In genomic region chr1:215243275-215244054, GRCh38 we compare ENCODE assay signal across 25 cellular contexts.
"Had no signal": no experiment of that assay in that cellular context is flagged by ENCODE, and none has a peak within 500 bp of the region (broad histone marks: within the 10 kb centered on the region; RNA-seq: fewer than 3 reads in every experiment).

No MANE protein-coding gene starts in this region.

- H3K4me3 ChIP-seq: colonic mucosa, gastrocnemius medialis, left lung, mucosa of descending colon, neural progenitor cell, psoas muscle, skin epidermis, suprapubic skin had no signal

- H3K4me1 ChIP-seq: colonic mucosa, gastrocnemius medialis, left lung, neural progenitor cell, psoas muscle, suprapubic skin had no signal

- ATAC-seq: activated CD8-positive, alpha-beta T cell treated with anti-CD3 and anti-CD28 coated beads, Interleukin-2, amount 10 ng/mL, durations not matched to agents 7 days and 5 days; activated naive CD8-positive, alpha-beta T cell treated with anti-CD3 and anti-CD28 coated beads, Interleukin-2, amount 50 U/mL, for 24 hours; activated T-cell treated with anti-CD3 and anti-CD28 coated beads, Interleukin-2, amount 50 U/mL, for 4 hours; gastrocnemius medialis; left lung; mucosa of descending colon; naive thymus-derived CD4-positive, alpha-beta T cell; psoas muscle; right cardiac atrium; stimulated activated naive CD8-positive, alpha-beta T cell treated with anti-CD3 and anti-CD28 coated beads, Interleukin-15, amount 100 ng/mL, for 72 hours had no signal

- H3K9ac ChIP-seq: neural progenitor cell had no signal

- H3K36me3 ChIP-seq: colonic mucosa, gastrocnemius medialis, left lung, neural progenitor cell, suprapubic skin had no signal

- H3K36me3 Mint-ChIP-seq: activated naive CD4-positive, alpha-beta T cell treated with anti-CD3 and anti-CD28 coated beads, Interleukin-2, amount 10 ng/mL, durations not matched to agents 7 days and 5 days; naive thymus-derived CD4-positive, alpha-beta T cell; neural progenitor cell had no signal

- H3K27ac ChIP-seq: colonic mucosa, gastrocnemius medialis, left lung, neural progenitor cell, psoas muscle, skin epidermis, suprapubic skin had no signal

- H3K9me3 Mint-ChIP-seq: activated CD4-positive, alpha-beta T cell treated with anti-CD3 and anti-CD28 coated beads, Interleukin-2, amount 10 ng/mL, durations not matched to agents 7 days and 5 days; activated naive CD4-positive, alpha-beta T cell treated with anti-CD3 and anti-CD28 coated beads, Interleukin-2, amount 10 ng/mL, durations not matched to agents 7 days and 5 days; neural progenitor cell; stimulated activated naive CD8-positive, alpha-beta T cell treated with anti-CD3 and anti-CD28 coated beads, Interleukin-15, amount 100 ng/mL, for 72 hours had no signal

- H3K27ac Mint-ChIP-seq: activated CD4-positive, alpha-beta T cell treated with anti-CD3 and anti-CD28 coated beads, Interleukin-2, amount 10 ng/mL, durations not matched to agents 7 days and 5 days; activated CD8-positive, alpha-beta T cell treated with anti-CD3 and anti-CD28 coated beads, Interleukin-2, amount 10 ng/mL, durations not matched to agents 7 days and 5 days; activated naive CD4-positive, alpha-beta T cell treated with anti-CD3 and anti-CD28 coated beads, Interleukin-2, amount 10 ng/mL, durations not matched to agents 7 days and 5 days; activated naive CD8-positive, alpha-beta T cell treated with anti-CD3 and anti-CD28 coated beads, Interleukin-2, amount 50 U/mL, for 24 hours; naive thymus-derived CD4-positive, alpha-beta T cell; neural progenitor cell; stimulated activated naive CD8-positive, alpha-beta T cell treated with anti-CD3 and anti-CD28 coated beads, Interleukin-15, amount 100 ng/mL, for 72 hours had no signal

- H3K4me1 Mint-ChIP-seq: activated CD4-positive, alpha-beta T cell treated with anti-CD3 and anti-CD28 coated beads, Interleukin-2, amount 10 ng/mL, durations not matched to agents 7 days and 5 days; activated naive CD4-positive, alpha-beta T cell treated with anti-CD3 and anti-CD28 coated beads, Interleukin-2, amount 10 ng/mL, durations not matched to agents 7 days and 5 days; activated naive CD8-positive, alpha-beta T cell treated with anti-CD3 and anti-CD28 coated beads, Interleukin-2, amount 50 U/mL, for 24 hours; central memory CD8-positive, alpha-beta T cell; naive thymus-derived CD4-positive, alpha-beta T cell; neural progenitor cell; stimulated activated naive CD8-positive, alpha-beta T cell treated with anti-CD3 and anti-CD28 coated beads, Interleukin-15, amount 100 ng/mL, for 72 hours had no signal

- H3K4me2 ChIP-seq: neural progenitor cell had no signal

- H3K27me3 ChIP-seq: colonic mucosa, gastrocnemius medialis, left lung, neural progenitor cell, suprapubic skin had no signal

- DNase-seq: activated CD4-positive, alpha-beta T cell treated with anti-CD3 and anti-CD28 coated beads, Interleukin-2, amount 10 ng/mL, durations not matched to agents 7 days and 5 days; activated CD4-positive, CD25-positive, alpha-beta regulatory T cell; activated CD8-positive, alpha-beta T cell treated with anti-CD3 and anti-CD28 coated beads, Interleukin-2, amount 10 ng/mL, durations not matched to agents 7 days and 5 days; activated effector memory CD4-positive, alpha-beta T cell treated with Interleukin-2 at 50 U/mL for 16 hours; activated naive CD4-positive, alpha-beta T cell treated with anti-CD3 and anti-CD28 coated beads, Interleukin-2, amount 10 ng/mL, durations not matched to agents 7 days and 5 days; activated naive CD8-positive, alpha-beta T cell treated with anti-CD3 and anti-CD28 coated beads, Interleukin-2, amount 50 U/mL, for 24 hours; activated T-cell treated with anti-CD3 and anti-CD28 coated beads, Interleukin-2, amount 50 U/mL, for 4 hours; anterior cingulate cortex; colonic mucosa; gastrocnemius medialis; head of caudate nucleus; left lung; mammary epithelial cell; mucosa of descending colon; naive thymus-derived CD4-positive, alpha-beta T cell; psoas muscle; right cardiac atrium; stimulated activated CD4-positive, alpha-beta T cell treated with anti-CD3 and anti-CD28 coated beads, Interleukin-15, amount 100 ng/mL, for 24 hours; stimulated activated CD4-positive, alpha-beta T cell treated with anti-CD3 and anti-CD28 coated beads, Interleukin-2, amount 100 ng/mL, for 48 hours; stimulated activated naive CD8-positive, alpha-beta T cell treated with anti-CD3 and anti-CD28 coated beads, Interleukin-15, amount 100 ng/mL, for 72 hours; trophoblast cell had no signal

- H3K4me3 Mint-ChIP-seq: activated CD4-positive, alpha-beta T cell treated with anti-CD3 and anti-CD28 coated beads, Interleukin-2, amount 10 ng/mL, durations not matched to agents 7 days and 5 days; activated CD8-positive, alpha-beta T cell treated with anti-CD3 and anti-CD28 coated beads, Interleukin-2, amount 10 ng/mL, durations not matched to agents 7 days and 5 days; activated naive CD4-positive, alpha-beta T cell treated with anti-CD3 and anti-CD28 coated beads, Interleukin-2, amount 10 ng/mL, durations not matched to agents 7 days and 5 days; activated naive CD8-positive, alpha-beta T cell treated with anti-CD3 and anti-CD28 coated beads, Interleukin-2, amount 50 U/mL, for 24 hours; activated T-cell treated with anti-CD3 and anti-CD28 coated beads, Interleukin-2, amount 50 U/mL, for 4 hours; central memory CD8-positive, alpha-beta T cell; naive thymus-derived CD4-positive, alpha-beta T cell; neural progenitor cell; stimulated activated naive CD8-positive, alpha-beta T cell treated with anti-CD3 and anti-CD28 coated beads, Interleukin-15, amount 100 ng/mL, for 72 hours had no signal

- H3K27me3 Mint-ChIP-seq: activated CD4-positive, alpha-beta T cell treated with anti-CD3 and anti-CD28 coated beads, Interleukin-2, amount 10 ng/mL, durations not matched to agents 7 days and 5 days; activated naive CD4-positive, alpha-beta T cell treated with anti-CD3 and anti-CD28 coated beads, Interleukin-2, amount 10 ng/mL, durations not matched to agents 7 days and 5 days; activated naive CD8-positive, alpha-beta T cell treated with anti-CD3 and anti-CD28 coated beads, Interleukin-2, amount 50 U/mL, for 24 hours; central memory CD8-positive, alpha-beta T cell; stimulated activated naive CD8-positive, alpha-beta T cell treated with anti-CD3 and anti-CD28 coated beads, Interleukin-15, amount 100 ng/mL, for 72 hours had no signal

- H3K9me3 ChIP-seq: colonic mucosa, gastrocnemius medialis, left lung, mucosa of descending colon, psoas muscle, suprapubic skin had no signal

- H2AFZ ChIP-seq: neural progenitor cell had no signal
